10 cellular contexts compared by ENCODE assay signal in the genomic region with DNA sequence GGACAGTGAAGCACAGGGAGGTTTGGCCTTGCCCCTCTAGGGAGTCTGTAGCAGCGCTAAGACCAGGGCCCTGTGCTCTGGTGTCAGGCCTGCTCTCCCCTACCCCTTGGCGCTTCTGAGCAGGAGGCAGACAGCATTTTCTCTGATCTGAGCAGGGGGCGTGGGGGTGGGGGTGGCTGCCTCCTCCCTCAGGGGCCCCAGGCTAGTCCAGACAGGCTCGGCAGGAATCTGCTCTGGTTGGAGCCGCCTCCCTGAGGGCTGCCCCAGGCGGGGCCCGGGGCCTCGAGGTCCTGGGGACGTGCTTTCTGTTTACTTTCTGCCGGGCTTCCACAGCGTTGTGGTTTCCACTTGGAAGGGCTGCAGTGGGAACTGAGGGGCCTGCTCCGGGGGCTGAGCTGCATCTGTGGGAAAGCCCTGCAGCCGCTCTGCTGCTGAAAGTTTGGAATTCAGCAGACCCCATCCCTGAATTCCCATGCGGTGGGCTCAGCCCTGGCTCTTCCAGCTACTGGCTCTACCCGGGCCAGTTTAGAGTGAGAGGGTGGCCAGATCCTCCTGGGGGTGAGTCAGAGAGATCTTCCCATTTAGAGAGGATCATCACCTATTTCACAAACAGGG.
A peak's percentile ranks its signal among the peaks of the same experiment; 100 is the strongest.
DNase-seq lines count a peak whose midpoint lies in the region; ATAC-seq and TF ChIP-seq lines count a peak whose summit lies in the region.
"Had no signal": no experiment of that assay in that cellular context is flagged by ENCODE, and none has a peak within 500 bp of the region (broad histone marks: within the 10 kb centered on the region; RNA-seq: fewer than 3 reads in every experiment).

No MANE protein-coding gene starts in this region.

- no peaks in the 10 kb centered on the region for H3K9me3 ChIP-seq in endodermal cell (ENCODE audit: control insufficient read depth, low read length)
- H3K9me3 ChIP-seq in neuron (ENCODE audit: low read length), result no peaks in the 10 kb centered on the region
- H3K9me3 ChIP-seq: prostate gland had no signal

- TF ChIP-seq CTCF in Calu3 (IDR thresholded peaks at IDR 0.05; ENCODE audit: unreplicated experiment), result no peak
- no peak for TF ChIP-seq CTCF in endodermal cell (conservative IDR thresholded peaks at IDR 0.05)

- H3K9me3 Mint-ChIP-seq in Calu3 (ENCODE audit: low read depth, unreplicated experiment), result no peaks in the 10 kb centered on the region
- H3K9me3 Mint-ChIP-seq in endodermal cell, result no peaks in the 10 kb centered on the region

- ATAC-seq in HG03045 (IDR thresholded peaks at IDR 0.05; ENCODE audit: unreplicated experiment), result no peak

- DNase-seq in Calu3, result peak; percentile 59
- peak; percentile 46 for DNase-seq in NCI-H1694 (lab: John Stamatoyannopoulos, UW)
- peak; percentile 84 for DNase-seq in endodermal cell
- DNase-seq in midbrain (lab: John Stamatoyannopoulos, UW), result no peak
- DNase-seq in OCI-M2 (lab: John Stamatoyannopoulos, UW; ENCODE audit: unreplicated experiment), result no peak
- no peak for DNase-seq in SKM-1 (lab: John Stamatoyannopoulos, UW; ENCODE audit: unreplicated experiment)
- DNase-seq: HCEC 1CT had no signal

- H3K36me3 ChIP-seq in endodermal cell (ENCODE audit: control insufficient read depth, insufficient read depth, low read length), result no peaks in the 10 kb centered on the region
- H3K36me3 ChIP-seq in neuron (ENCODE audit: insufficient read depth, low read length), result no peaks in the 10 kb centered on the region
- H3K36me3 ChIP-seq: prostate gland had no signal

- H3K9ac ChIP-seq in endodermal cell (ENCODE audit: extremely low read depth, low read length, poor library complexity, severe bottlenecking), result no peak overlapping the region

- H3K27me3 Mint-ChIP-seq in Calu3 (ENCODE audit: unreplicated experiment) (peaks cover 22% of the 10 kb centered on the region), endodermal cell (ENCODE audit: insufficient read depth) (peaks cover 13% of the 10 kb centered on the region)

- H3K4me3 ChIP-seq in endodermal cell (ENCODE audit: low read length) (no peak overlapping the region), neuron (ENCODE audit: low read length) (no peak overlapping the region)
- H3K4me3 ChIP-seq: prostate gland had no signal

- H3K4me1 ChIP-seq in endodermal cell (ENCODE audit: control insufficient read depth, insufficient read depth, low read length), result peaks cover 39% of the 10 kb centered on the region
- peaks cover 31% of the 10 kb centered on the region for H3K4me1 ChIP-seq in neuron (ENCODE audit: insufficient read depth, low read length)
- H3K4me1 ChIP-seq: prostate gland had no signal

- H3K27ac ChIP-seq in endodermal cell (ENCODE audit: low read depth, low read length), result peak overlapping the region; percentile 74
- H3K27ac ChIP-seq: prostate gland had no signal

- peak overlapping the region; percentile 27 for H2AFZ ChIP-seq in neuron (ENCODE audit: low read depth, low read length)

- H3K27ac Mint-ChIP-seq in Calu3 (ENCODE audit: unreplicated experiment) (no peak overlapping the region), endodermal cell (peak overlapping the region; percentile 52)

- no peaks in the 10 kb centered on the region for H3K36me3 Mint-ChIP-seq in Calu3 (ENCODE audit: insufficient read depth, unreplicated experiment)
- no peaks in the 10 kb centered on the region for H3K36me3 Mint-ChIP-seq in endodermal cell (ENCODE audit: low read depth)

- CTCF ChIA-PET in Calu3 (lab: Charles Lee), result interaction anchor here (1.8 kb wide), 1 partner anchor 16 kb away, joined by 6 read pairs; no protein-coding TSS in a partner anchor

- no TSS peak for BruUV-seq in Calu3 (replicated peaks; lab: Mats Ljungman, UMichigan)

- intact Hi-C loops in Calu3 (cut with micrococcal nuclease; ENCODE audit: unreplicated experiment), result no loop called here

- 19 to 53% methylated on average over 5 to 15 of the region's 15 CpGs for WGBS in endodermal cell (ENCODE audit: insufficient coverage in 1 of 2, insufficient read length in 1 of 2), 2 experiments

- no peaks in the 10 kb centered on the region for H3K4me1 Mint-ChIP-seq in Calu3 (ENCODE audit: low read depth, unreplicated experiment)
- H3K4me1 Mint-ChIP-seq in endodermal cell, result peaks cover 41% of the 10 kb centered on the region

- H3K27me3 ChIP-seq in endodermal cell (ENCODE audit: control insufficient read depth, insufficient read depth, low read length, poor library complexity, severe bottlenecking), result peaks cover 6% of the 10 kb centered on the region
- no peaks in the 10 kb centered on the region for H3K27me3 ChIP-seq in neuron (ENCODE audit: insufficient read depth, low read length)

- H3K4me3 Mint-ChIP-seq in Calu3 (ENCODE audit: low read depth, unreplicated experiment), result no peak overlapping the region
- no peak overlapping the region for H3K4me3 Mint-ChIP-seq in endodermal cell

Comparison
In these comparisons a context has a peak if more than half of its experiments do, and no peak if none do; other contexts are left out.
1. DNase-seq: peak in Calu3 (single experiment), NCI-H1694 (single experiment) and endodermal cell (single experiment); none in midbrain (single experiment), OCI-M2 (single experiment) and SKM-1 (single experiment).